Comparison of ENCODE assay signal across 8 cellular contexts in genomic region chr7:94655884-94656657, GRCh38. TPM values are rescaled to one million over a fixed set of nuclear protein-coding genes. Genes with fewer than 3 reads are reported as not detected.
DNase-seq lines count a peak whose midpoint lies in the region; ATAC-seq and TF ChIP-seq lines count a peak whose summit lies in the region.

TSS of gene SGCE (minus strand) at chr7:94656133. CDS start at chr7:94656098, 35 bp downstream.

- intact Hi-C loops in Calu3 (cut with micrococcal nuclease; ENCODE audit: unreplicated experiment) = loop anchor here (5.0 to 10.0 kb wide), 4 partner anchors 41 to 389 kb away; partner anchors contain the start of gene PPP1R9A

- ATAC-seq in stimulated activated naive CD8-positive, alpha-beta T cell treated with anti-CD3 and anti-CD28 coated beads, Interleukin-15, Interleukin-2, amounts not matched to agents 100 U/mL and 50 U/mL, for 24 hours = no peak
- no peak for ATAC-seq in GM21825 (IDR thresholded peaks at IDR 0.05; ENCODE audit: unreplicated experiment)

- H3K9me3 Mint-ChIP-seq in Calu3 (ENCODE audit: low read depth, unreplicated experiment) = no peaks in the 10 kb centered on the region
- H3K9me3 Mint-ChIP-seq in mesothelial cell of epicardium = no peaks in the 10 kb centered on the region

- peak; percentile 77 for DNase-seq in Calu3
- peak; percentile 76 for DNase-seq in HCEC 1CT
- DNase-seq in NCI-H446 (lab: John Stamatoyannopoulos, UW) = peak; percentile 74 to 92
- DNase-seq in activated T-cell treated with anti-CD3 and anti-CD28 coated beads for 1 hour (ENCODE audit: low read depth) = peak; percentile 26
- no peak for DNase-seq in epithelial cell of prostate (ENCODE audit: low read depth, low spot score)
- DNase-seq in mesothelial cell of epicardium (ENCODE audit: low spot score in 2 of 2, unreplicated experiment in 2 of 2) = peak; percentile 69 to 83
- peak; percentile 75 for DNase-seq in stimulated activated naive CD8-positive, alpha-beta T cell treated with anti-CD3 and anti-CD28 coated beads, Interleukin-15, Interleukin-2, amounts not matched to agents 100 U/mL and 50 U/mL, for 24 hours

- BruUV-seq in Calu3 (replicated peaks; lab: Mats Ljungman, UMichigan) = TSS peak; percentile 73

- H3K4me1 Mint-ChIP-seq in Calu3 (ENCODE audit: low read depth, unreplicated experiment) (peaks cover 6% of the 10 kb centered on the region), mesothelial cell of epicardium (peaks cover 20% of the 10 kb centered on the region)

- H3K36me3 Mint-ChIP-seq in Calu3 (ENCODE audit: insufficient read depth, unreplicated experiment) (peaks cover 31% of the 10 kb centered on the region), mesothelial cell of epicardium (no peaks in the 10 kb centered on the region)

- CTCF ChIA-PET in Calu3 (lab: Charles Lee) = interaction anchor here (0.6 to 1.2 kb wide), 6 partner anchors 45 to 522 kb away, joined by 3 to 4 read pairs (median 3); no protein-coding TSS in a partner anchor

- H3K4me3 Mint-ChIP-seq in Calu3 (ENCODE audit: low read depth, unreplicated experiment) (peak within 1 kb of the TSS; percentile 91), mesothelial cell of epicardium (peak within 1 kb of the TSS; percentile 85)

- TF ChIP-seq CTCF in Calu3 (IDR thresholded peaks at IDR 0.05; ENCODE audit: unreplicated experiment) (peak; percentile 72), mesothelial cell of epicardium (IDR thresholded peaks at IDR 0.05; ENCODE audit: unreplicated experiment) (peak; percentile 81)

- peak within 1 kb of the TSS; percentile 73 for H3K27ac Mint-ChIP-seq in Calu3 (ENCODE audit: unreplicated experiment)
- H3K27ac Mint-ChIP-seq in mesothelial cell of epicardium = peak within 1 kb of the TSS; percentile 95

- H3K27me3 Mint-ChIP-seq in Calu3 (ENCODE audit: unreplicated experiment) = no peaks in the 10 kb centered on the region
- H3K27me3 Mint-ChIP-seq in mesothelial cell of epicardium (ENCODE audit: low read depth) = no peaks in the 10 kb centered on the region

- peak within 1 kb of the TSS; percentile 24 for H3K27ac ChIP-seq in epithelial cell of prostate

RNA-seq across cellular contexts. Expression of gene SGCE, which starts in this region (rescaled TPM):
- total RNA-seq in Calu3 (2022) = 29.3 and 33.8 TPM in 2 replicates
- total RNA-seq in mesothelial cell of epicardium = 50.4 to 59.3 TPM (median 51.3 TPM) in 3 replicates
